Comparison of ENCODE assay signal across 12 cellular contexts in the genomic region with DNA sequence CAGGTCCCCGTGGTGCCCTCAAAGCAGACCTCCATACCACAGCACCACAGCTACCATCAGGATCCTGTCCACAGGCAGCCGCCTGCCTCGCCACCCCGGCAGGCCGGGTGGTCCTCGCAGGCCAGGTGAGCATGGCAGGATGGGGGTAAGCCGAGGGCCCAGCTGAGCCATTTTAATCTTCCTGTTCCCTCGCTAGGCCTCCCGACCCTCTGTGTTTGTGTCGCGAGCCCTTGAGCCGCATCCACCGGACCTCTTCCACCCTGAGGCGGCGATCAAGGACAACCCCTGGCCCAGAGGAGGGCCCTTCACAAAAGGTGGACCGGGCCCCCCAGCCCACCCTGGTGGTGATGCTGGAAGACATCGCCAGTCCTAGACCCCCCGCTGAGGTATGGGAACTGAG. TPM values are rescaled to one million over a fixed set of nuclear protein-coding genes. Genes with fewer than 3 reads are reported as not detected.
DNase-seq lines count a peak whose midpoint lies in the region; ATAC-seq and TF ChIP-seq lines count a peak whose summit lies in the region.
"Had no signal": no experiment of that assay in that cellular context is flagged by ENCODE, and none has a peak within 500 bp of the region (broad histone marks: within the 10 kb centered on the region; RNA-seq: fewer than 3 reads in every experiment).

No MANE protein-coding gene starts in this region.

- intact Hi-C loops in activated CD4-positive, alpha-beta memory T cell treated with anti-CD3 and anti-CD28 coated beads for 36 hours (cut with micrococcal nuclease) = loop anchor here (10.0 kb wide), 2 partner anchors 222 to 588 kb away; a partner anchor contains a TSS

- no peak for DNase-seq in activated T-cell treated with anti-CD3 and anti-CD28 coated beads, Interleukin-2, amount 50 U/mL, for 72 hours
- no peak for DNase-seq in activated T-cell treated with anti-CD3 and anti-CD28 coated beads for 4 hours
- DNase-seq in activated CD4-positive, alpha-beta memory T cell treated with anti-CD3 and anti-CD28 coated beads for 36 hours = no peak
- no peak for DNase-seq in fibroblast of the aortic adventitia (ENCODE audit: low read depth)
- DNase-seq: activated effector memory CD4-positive, alpha-beta T cell treated with Interleukin-2 at 50 U/mL for 16 hours; hypothalamus; NCI-H1092 treated with DMSO at 0.1 percent for 48 hours; NCI-H69 had no signal

- peak overlapping the region; percentile 93 for H3K4me3 Mint-ChIP-seq in activated T-cell treated with anti-CD3 and anti-CD28 coated beads, Interleukin-2, amount 50 U/mL, for 72 hours
- peak overlapping the region; percentile 88 for H3K4me3 Mint-ChIP-seq in activated CD4-positive, alpha-beta memory T cell treated with anti-CD3 and anti-CD28 coated beads for 36 hours
- peak overlapping the region; percentile 94 for H3K4me3 Mint-ChIP-seq in stimulated activated memory B cell treated with anti-CD40 and anti-IgM and Interleukin-4, amounts not matched to agents 10 μg/mL and 1 μg/mL and 100 μg/mL, for 72 hours

- H3K27me3 Mint-ChIP-seq in activated T-cell treated with anti-CD3 and anti-CD28 coated beads, Interleukin-2, amount 50 U/mL, for 72 hours (ENCODE audit: low read depth) = no peaks in the 10 kb centered on the region
- no peaks in the 10 kb centered on the region for H3K27me3 Mint-ChIP-seq in activated CD4-positive, alpha-beta memory T cell treated with anti-CD3 and anti-CD28 coated beads for 36 hours
- H3K27me3 Mint-ChIP-seq in stimulated activated memory B cell treated with anti-CD40 and anti-IgM and Interleukin-4, amounts not matched to agents 10 μg/mL and 1 μg/mL and 100 μg/mL, for 72 hours = no peaks in the 10 kb centered on the region

- H3K4me3 ChIP-seq in fibroblast of the aortic adventitia (ENCODE audit: low read depth, low read length) = peak overlapping the region; percentile 25

- no peaks in the 10 kb centered on the region for H3K9me3 Mint-ChIP-seq in activated T-cell treated with anti-CD3 and anti-CD28 coated beads, Interleukin-2, amount 50 U/mL, for 72 hours
- no peaks in the 10 kb centered on the region for H3K9me3 Mint-ChIP-seq in activated CD4-positive, alpha-beta memory T cell treated with anti-CD3 and anti-CD28 coated beads for 36 hours
- H3K9me3 Mint-ChIP-seq in stimulated activated memory B cell treated with anti-CD40 and anti-IgM and Interleukin-4, amounts not matched to agents 10 μg/mL and 1 μg/mL and 100 μg/mL, for 72 hours = no peaks in the 10 kb centered on the region

- no peak for ATAC-seq in activated T-cell treated with anti-CD3 and anti-CD28 coated beads, Interleukin-2, amount 50 U/mL, for 72 hours (replicated peaks in 1 of 2)
- ATAC-seq in stimulated activated memory B cell treated with anti-CD40 and anti-IgM and Interleukin-4, amounts not matched to agents 10 μg/mL and 1 μg/mL and 100 μg/mL, for 72 hours = no peak
- no peak for ATAC-seq in GM19463 (IDR thresholded peaks at IDR 0.05; ENCODE audit: unreplicated experiment)
- no peak for ATAC-seq in HG03469 (IDR thresholded peaks at IDR 0.05; ENCODE audit: unreplicated experiment)
- ATAC-seq in GM18870 (IDR thresholded peaks at IDR 0.05; ENCODE audit: unreplicated experiment) = no peak

- H3K4me1 Mint-ChIP-seq in activated T-cell treated with anti-CD3 and anti-CD28 coated beads, Interleukin-2, amount 50 U/mL, for 72 hours (ENCODE audit: low read depth) = peaks cover 50% of the 10 kb centered on the region
- H3K4me1 Mint-ChIP-seq in activated CD4-positive, alpha-beta memory T cell treated with anti-CD3 and anti-CD28 coated beads for 36 hours (ENCODE audit: low read depth) = peaks cover 36% of the 10 kb centered on the region
- peaks cover 37% of the 10 kb centered on the region for H3K4me1 Mint-ChIP-seq in stimulated activated memory B cell treated with anti-CD40 and anti-IgM and Interleukin-4, amounts not matched to agents 10 μg/mL and 1 μg/mL and 100 μg/mL, for 72 hours

- CTCF ChIA-PET in activated CD4-positive, alpha-beta memory T cell treated with anti-CD3 and anti-CD28 coated beads for 36 hours (lab: Charles Lee) = interaction anchor here (3.0 kb wide), 1 partner anchor 41 kb away, joined by 23 read pairs; no protein-coding TSS in a partner anchor

- POLR2A ChIA-PET in activated CD4-positive, alpha-beta memory T cell treated with anti-CD3 and anti-CD28 coated beads for 36 hours (lab: Charles Lee) = no interaction called here

- peaks cover 16 to 28% of the 10 kb centered on the region in 2 donors for H3K36me3 Mint-ChIP-seq in activated T-cell treated with anti-CD3 and anti-CD28 coated beads, Interleukin-2, amount 50 U/mL, for 72 hours (ENCODE audit: insufficient read depth in 2 of 2)
- peaks cover 30% of the 10 kb centered on the region for H3K36me3 Mint-ChIP-seq in activated CD4-positive, alpha-beta memory T cell treated with anti-CD3 and anti-CD28 coated beads for 36 hours
- peaks cover 34% of the 10 kb centered on the region for H3K36me3 Mint-ChIP-seq in stimulated activated memory B cell treated with anti-CD40 and anti-IgM and Interleukin-4, amounts not matched to agents 10 μg/mL and 1 μg/mL and 100 μg/mL, for 72 hours

- H3K27ac Mint-ChIP-seq in activated T-cell treated with anti-CD3 and anti-CD28 coated beads, Interleukin-2, amount 50 U/mL, for 72 hours = peak overlapping the region; percentile 95
- peak overlapping the region; percentile 88 for H3K27ac Mint-ChIP-seq in activated CD4-positive, alpha-beta memory T cell treated with anti-CD3 and anti-CD28 coated beads for 36 hours
- H3K27ac Mint-ChIP-seq in stimulated activated memory B cell treated with anti-CD40 and anti-IgM and Interleukin-4, amounts not matched to agents 10 μg/mL and 1 μg/mL and 100 μg/mL, for 72 hours = peak overlapping the region; percentile 90

- TF ChIP-seq CTCF in fibroblast of the aortic adventitia (IDR thresholded peaks at IDR 0.05; ENCODE audit: insufficient read depth, low read length) = no peak

RNA-seq across cellular contexts. Expression of a gene that starts 2.0 kb away (rescaled TPM):
- 100 to 1,000 TPM; 108 to 124 TPM for total RNA-seq in activated T-cell treated with anti-CD3 and anti-CD28 coated beads, Interleukin-2, amount 50 U/mL, for 72 hours
- 10 to 100 TPM; 73.2 to 83.2 TPM for total RNA-seq in activated CD4-positive, alpha-beta memory T cell treated with anti-CD3 and anti-CD28 coated beads for 36 hours
- 8.8 and 14.5 TPM in 2 replicates for total RNA-seq in fibroblast of the aortic adventitia (ENCODE audit: low replicate concordance)

RNA-seq across cellular contexts. Expression of a gene that starts 5.5 kb away (rescaled TPM):
- 100 to 1,000 TPM; 170 to 185 TPM for total RNA-seq in activated T-cell treated with anti-CD3 and anti-CD28 coated beads, Interleukin-2, amount 50 U/mL, for 72 hours
- total RNA-seq in activated CD4-positive, alpha-beta memory T cell treated with anti-CD3 and anti-CD28 coated beads for 36 hours = 10 to 100 TPM; 91.8 to 95.6 TPM
- total RNA-seq in fibroblast of the aortic adventitia (ENCODE audit: low replicate concordance) = 18.3 and 28.4 TPM in 2 replicates

RNA-seq across cellular contexts. Expression of a gene that starts 42.5 kb away (rescaled TPM):
- total RNA-seq in activated T-cell treated with anti-CD3 and anti-CD28 coated beads, Interleukin-2, amount 50 U/mL, for 72 hours = 10 to 100 TPM; 12.8 to 17.7 TPM
- total RNA-seq in activated CD4-positive, alpha-beta memory T cell treated with anti-CD3 and anti-CD28 coated beads for 36 hours = 1 to 10 TPM; 8.7 to 9.9 TPM
- 7.0 and 8.1 TPM in 2 replicates for total RNA-seq in fibroblast of the aortic adventitia (ENCODE audit: low replicate concordance)

RNA-seq across cellular contexts. Expression of a gene that starts 46.3 kb away (rescaled TPM):
- total RNA-seq in activated T-cell treated with anti-CD3 and anti-CD28 coated beads, Interleukin-2, amount 50 U/mL, for 72 hours = 10 to 100 TPM; 52.9 to 64.7 TPM
- 10 to 100 TPM; 48.4 to 54.0 TPM for total RNA-seq in activated CD4-positive, alpha-beta memory T cell treated with anti-CD3 and anti-CD28 coated beads for 36 hours
- 10.8 and 21.9 TPM in 2 replicates for total RNA-seq in fibroblast of the aortic adventitia (ENCODE audit: low replicate concordance)
